ENCODE assay signal across 11 cellular contexts in genomic region chr15:39502616-39503195, GRCh38.
"Had no signal": no experiment of that assay in that cellular context is flagged by ENCODE, and none has a peak within 500 bp of the region (broad histone marks: within the 10 kb centered on the region; RNA-seq: fewer than 3 reads in every experiment).

No MANE protein-coding gene starts in this region.

- H3K27ac Mint-ChIP-seq: activated CD4-positive, alpha-beta memory T cell treated with anti-CD3 and anti-CD28 coated beads for 36 hours; activated naive CD8-positive, alpha-beta T cell had no signal

- ATAC-seq: activated T-cell treated with anti-CD3 and anti-CD28 coated beads, Interleukin-2, amount 50 U/mL, for 4 hours had no signal

- H3K27ac ChIP-seq: pancreas, SJSA1, stomach, tibial nerve had no signal

- H3K36me3 ChIP-seq: pancreas, SJSA1, stomach, tibial nerve had no signal

- H3K36me3 Mint-ChIP-seq: activated CD4-positive, alpha-beta memory T cell treated with anti-CD3 and anti-CD28 coated beads for 36 hours; activated naive CD8-positive, alpha-beta T cell had no signal

- H3K9me3 ChIP-seq: pancreas, SJSA1, stomach, tibial nerve had no signal

- H3K4me1 ChIP-seq: pancreas had no signal

- H3K4me3 ChIP-seq: pancreas, SJSA1, stomach, tibial nerve had no signal

- H3K4me3 Mint-ChIP-seq: activated CD4-positive, alpha-beta memory T cell treated with anti-CD3 and anti-CD28 coated beads for 36 hours; activated naive CD8-positive, alpha-beta T cell; activated T-cell treated with anti-CD3 and anti-CD28 coated beads, Interleukin-2, amount 50 U/mL, for 4 hours; neural crest cell had no signal

- H3K4me1 Mint-ChIP-seq: neural crest cell had no signal

- H3K27me3 ChIP-seq: pancreas, SJSA1, stomach, tibial nerve had no signal

- H3K9me3 Mint-ChIP-seq: activated CD4-positive, alpha-beta memory T cell treated with anti-CD3 and anti-CD28 coated beads for 36 hours; activated T-cell treated with anti-CD3 and anti-CD28 coated beads, Interleukin-2, amount 50 U/mL, for 4 hours; neural crest cell had no signal

- DNase-seq: activated CD4-positive, alpha-beta memory T cell treated with anti-CD3 and anti-CD28 coated beads for 36 hours; activated gamma-delta T cell; activated T-cell treated with anti-CD3 and anti-CD28 coated beads, Interleukin-2, amount 50 U/mL, for 4 hours; hippocampal formation; pancreas; stimulated activated CD4-positive, alpha-beta T cell treated with anti-CD3 and anti-CD28 coated beads, Interleukin-15, amount 100 ng/mL, for 24 hours; stomach had no signal
